9 cellular contexts compared by ENCODE assay signal in genomic region chr20:50517817-50518154, GRCh38. TPM values are rescaled to one million over a fixed set of nuclear protein-coding genes. Genes with fewer than 3 reads are reported as not detected.
DNase-seq lines count a peak whose midpoint lies in the region; ATAC-seq lines count a peak whose summit lies in the region.
"Had no signal": no experiment of that assay in that cellular context is flagged by ENCODE, and none has a peak within 500 bp of the region (broad histone marks: within the 10 kb centered on the region; RNA-seq: fewer than 3 reads in every experiment).

No MANE protein-coding gene starts in this region.

- H3K4me3 ChIP-seq in BLaER1 (no peak overlapping the region), muscle layer of duodenum (ENCODE audit: low read depth in 1 of 2, low read length in 2 of 2) (peak overlapping the region in 1 of 2 donors; percentile 3)

- H4K20me1 ChIP-seq in BLaER1 = peaks cover 100% of the 10 kb centered on the region

- ATAC-seq in activated naive CD4-positive, alpha-beta T cell treated with anti-CD3 and anti-CD28 coated beads, Interleukin-2, amount 50 U/mL, for 72 hours = no peak
- no peak for ATAC-seq in GM18519 (IDR thresholded peaks at IDR 0.05; ENCODE audit: low FRiP score, unreplicated experiment)
- ATAC-seq in HG02852 (IDR thresholded peaks at IDR 0.05; ENCODE audit: unreplicated experiment) = no peak

- H3K4me3 Mint-ChIP-seq in IgD-negative memory B cell = peak overlapping the region; percentile 79 to 90 (median 88)

- H3K4me1 Mint-ChIP-seq in IgD-negative memory B cell = peaks cover 61 to 82% (median 70%) of the 10 kb centered on the region in 3 donors

- H3K9ac ChIP-seq in BLaER1 = peak overlapping the region; percentile 17; the same call in 1 of the 2 replicates

- H3K4me2 ChIP-seq in BLaER1 = peak overlapping the region; percentile 70

- H3K9me3 Mint-ChIP-seq in IgD-negative memory B cell = no peaks in the 10 kb centered on the region
- H3K9me3 Mint-ChIP-seq in activated naive CD4-positive, alpha-beta T cell treated with anti-CD3 and anti-CD28 coated beads, Interleukin-2, amount 50 U/mL, for 72 hours = no peaks in the 10 kb centered on the region

- peaks cover 73% of the 10 kb centered on the region for H3K4me1 ChIP-seq in BLaER1
- peaks cover 0 to 33% of the 10 kb centered on the region in 2 donors for H3K4me1 ChIP-seq in muscle layer of duodenum (ENCODE audit: control insufficient read depth in 1 of 2, insufficient read depth in 2 of 2, low read length in 2 of 2)

- peak overlapping the region; percentile 91 to 99 (median 99) for H3K27ac Mint-ChIP-seq in IgD-negative memory B cell
- H3K27ac Mint-ChIP-seq in activated naive CD4-positive, alpha-beta T cell treated with anti-CD3 and anti-CD28 coated beads, Interleukin-2, amount 50 U/mL, for 72 hours = peak overlapping the region; percentile 99

- H3K27me3 Mint-ChIP-seq in IgD-negative memory B cell = no peaks in the 10 kb centered on the region

- no peak overlapping the region for H3K27ac ChIP-seq in BLaER1
- peak overlapping the region; percentile 47 for H3K27ac ChIP-seq in muscle layer of duodenum (ENCODE audit: low read length)

- H3K36me3 ChIP-seq in BLaER1 = peaks cover 16% of the 10 kb centered on the region
- peaks cover 0 to 10% of the 10 kb centered on the region in 2 donors for H3K36me3 ChIP-seq in muscle layer of duodenum (ENCODE audit: control insufficient read depth in 1 of 2, insufficient read depth in 2 of 2, low read length in 2 of 2)

- H3K27me3 ChIP-seq in BLaER1 (no peaks in the 10 kb centered on the region), muscle layer of duodenum (ENCODE audit: low read depth, low read length) (no peaks in the 10 kb centered on the region)

- no peak for DNase-seq in activated naive CD4-positive, alpha-beta T cell treated with anti-CD3 and anti-CD28 coated beads, Interleukin-2, amount 50 U/mL, for 72 hours (ENCODE audit: low spot score in 2 of 2)
- DNase-seq in AG08395 (ENCODE audit: low spot score) (no peak), NCI-H2107 (lab: John Stamatoyannopoulos, UW) (no peak)
- DNase-seq: NCI-H2227 treated with DMSO at 0.1 percent for 48 hours had no signal

- H3K9me3 ChIP-seq in BLaER1 = no peaks in the 10 kb centered on the region
- no peaks in the 10 kb centered on the region for H3K9me3 ChIP-seq in muscle layer of duodenum (ENCODE audit: control insufficient read depth in 1 of 2, low read length in 2 of 2)

- H3K36me3 Mint-ChIP-seq in IgD-negative memory B cell = peaks cover 4% of the 10 kb centered on the region
- peaks cover 4 to 72% of the 10 kb centered on the region in 2 donors for H3K36me3 Mint-ChIP-seq in activated naive CD4-positive, alpha-beta T cell treated with anti-CD3 and anti-CD28 coated beads, Interleukin-2, amount 50 U/mL, for 72 hours

RNA-seq across cellular contexts. Expression of gene PTPN1, which starts 7.6 kb away (rescaled TPM):
- 73.8 TPM for polyA plus RNA-seq in IgD-negative memory B cell
- 100 to 1,000 TPM in 1 of 2 donors, 10 to 100 TPM in 1; 52.6 to 113 TPM for total RNA-seq in activated naive CD4-positive, alpha-beta T cell treated with anti-CD3 and anti-CD28 coated beads, Interleukin-2, amount 50 U/mL, for 72 hours
